ENCODE assay signal across 14 cellular contexts in the genomic region with DNA sequence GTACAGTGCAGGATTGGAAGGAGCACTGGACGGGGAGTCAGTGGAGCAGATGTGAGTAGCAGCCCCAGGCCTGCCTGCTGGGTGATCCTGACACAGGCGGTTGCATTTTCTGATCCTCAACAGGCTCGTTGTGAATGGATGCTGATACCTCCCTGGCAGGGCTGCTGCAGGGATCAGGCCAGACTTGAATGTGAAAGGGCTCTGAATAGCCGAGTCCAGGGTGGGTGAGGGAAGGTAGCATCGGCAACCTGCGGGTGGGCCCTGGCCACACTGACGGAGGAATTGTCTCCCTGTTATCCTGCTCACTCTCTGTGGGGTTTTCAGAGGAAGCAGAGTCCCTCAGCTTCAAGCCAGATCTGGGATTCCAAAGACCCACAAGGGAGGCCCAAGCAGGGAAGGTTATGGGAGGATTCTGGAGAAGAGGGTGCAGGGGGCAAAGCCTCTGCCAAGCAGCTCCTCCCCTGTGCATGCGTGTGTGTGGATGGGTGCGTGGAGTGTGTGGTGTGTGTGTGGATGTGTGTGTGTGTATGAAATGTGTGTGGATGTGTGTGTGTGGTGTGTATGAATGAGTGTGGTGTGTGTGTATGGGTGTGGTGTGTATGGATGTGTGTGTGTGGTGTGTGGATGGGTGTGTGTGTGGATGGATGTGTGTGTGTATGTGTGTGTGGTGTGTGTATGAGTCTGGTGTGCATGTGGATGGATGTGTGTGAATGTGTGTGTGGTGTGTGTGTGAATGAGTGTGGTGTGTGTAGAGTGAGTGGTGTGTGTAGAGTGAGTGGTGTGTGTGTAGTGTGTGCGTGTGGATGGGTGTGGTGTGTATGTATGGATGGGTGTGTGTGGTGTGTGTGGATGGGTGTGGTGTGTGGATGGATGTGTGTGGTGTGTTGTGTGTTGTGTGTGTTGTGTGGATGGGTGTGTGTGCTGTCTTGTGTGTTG.
"Had no signal": no experiment of that assay in that cellular context is flagged by ENCODE, and none has a peak within 500 bp of the region (broad histone marks: within the 10 kb centered on the region; RNA-seq: fewer than 3 reads in every experiment).

No MANE protein-coding gene starts in this region.

- H3K36me3 ChIP-seq: adrenal gland, neutrophil, thyroid gland, uterus had no signal

- H3K4me2 ChIP-seq: smooth muscle cell had no signal

- H3K27ac Mint-ChIP-seq: dendritic cell treated with granulocyte-macrophage colony-stimulating factor and Interleukin-4, amounts not matched to agents 40 ng/mL and 50 ng/mL, for 4 days had no signal

- H3K4me1 ChIP-seq: adrenal gland, parathyroid adenoma, thyroid gland, uterus had no signal

- H3K9me3 Mint-ChIP-seq: dendritic cell treated with granulocyte-macrophage colony-stimulating factor and Interleukin-4, amounts not matched to agents 40 ng/mL and 50 ng/mL, for 4 days; naive thymus-derived CD8-positive, alpha-beta T cell had no signal

- H3K79me2 ChIP-seq: parathyroid adenoma had no signal

- H3K27me3 ChIP-seq: adrenal gland, neutrophil, thyroid gland, uterus had no signal

- H3K4me3 Mint-ChIP-seq: dendritic cell treated with granulocyte-macrophage colony-stimulating factor and Interleukin-4, amounts not matched to agents 40 ng/mL and 50 ng/mL, for 4 days; effector memory CD8-positive, alpha-beta T cell; naive thymus-derived CD8-positive, alpha-beta T cell had no signal

- H3K4me3 ChIP-seq: adrenal gland, smooth muscle cell, thyroid gland, uterus had no signal

- H3K36me3 Mint-ChIP-seq: naive thymus-derived CD8-positive, alpha-beta T cell had no signal

- H3K9me3 ChIP-seq: adrenal gland, neutrophil, thyroid gland, uterus had no signal

- DNase-seq: adrenal gland; effector memory CD8-positive, alpha-beta T cell; mesendoderm; naive thymus-derived CD8-positive, alpha-beta T cell; stimulated activated CD4-positive, alpha-beta T cell treated with anti-CD3 and anti-CD28 coated beads, Interleukin-4, amount 100 ng/mL, for 1 hour; stimulated activated naive CD4-positive, alpha-beta T cell; thyroid gland; uterus had no signal

- H3K27ac ChIP-seq: adrenal gland, neutrophil, parathyroid adenoma, thyroid gland, uterus had no signal

- H2AFZ ChIP-seq: parathyroid adenoma had no signal

- ATAC-seq: activated CD4-positive, CD25-positive, alpha-beta regulatory T cell treated with anti-CD3 and anti-CD28 coated beads, Interleukin-2, amount 50 U/mL, for 24 hours; effector memory CD8-positive, alpha-beta T cell; naive thymus-derived CD8-positive, alpha-beta T cell; sciatic nerve had no signal
